In the genomic region with DNA sequence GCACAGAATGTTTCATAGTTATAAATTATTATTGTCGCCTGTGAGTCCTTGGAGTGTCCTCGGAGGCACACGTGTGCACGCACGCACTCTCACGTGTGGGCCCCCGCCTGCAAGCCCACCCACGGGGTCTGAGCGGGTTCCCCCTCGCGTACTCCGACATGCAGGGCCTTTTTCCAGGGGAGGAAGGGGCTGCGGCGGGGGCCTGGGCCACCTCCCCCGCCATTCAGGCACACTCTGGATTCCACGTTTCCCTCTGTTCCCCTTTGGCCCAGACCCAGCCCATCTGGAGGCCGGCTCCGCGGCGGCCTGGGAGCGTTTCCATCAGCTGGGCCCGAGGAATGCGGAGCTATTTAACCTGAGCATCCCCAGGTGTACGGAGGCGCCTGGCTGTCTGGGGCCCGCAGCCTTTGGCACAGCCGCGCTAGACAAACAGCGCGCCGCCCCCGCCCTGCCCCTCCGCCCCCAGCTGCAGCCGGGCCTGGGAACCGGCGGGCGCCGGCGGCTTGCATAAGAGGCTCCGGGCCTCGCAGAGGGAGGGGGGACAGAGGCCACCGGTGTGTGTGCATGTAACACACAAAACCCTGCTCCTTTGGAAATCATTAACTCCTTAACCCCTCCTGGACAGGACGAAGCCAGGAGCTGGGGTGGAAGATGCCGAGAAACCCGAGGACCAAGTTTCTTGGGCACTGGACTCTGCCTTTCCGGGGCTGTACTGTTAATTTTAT, we compare ENCODE assay signal across 1 cellular context.
TF ChIP-seq lines count a peak whose summit lies in the region.

No MANE protein-coding gene starts in this region.

TF ChIP-seq in HepG2, 621 proteins besides CTCF, POLR2A, EP300 and RAD21 (continued from another document and continues in another):
- peak; percentile 100 for TF ChIP-seq TEAD3 (CRISPR knock-in tag; optimal IDR thresholded peaks at IDR 0.05; ENCODE audit: borderline replicate concordance)
- TF ChIP-seq TAF1 (CRISPR knock-in tag; IDR thresholded peaks at IDR 0.05): peak; percentile 90
- peak; percentile 57; the same call in 1 of the 2 replicates for TF ChIP-seq RFX3 (CRISPR knock-in tag; IDR thresholded peaks at IDR 0.05)
- no peak for TF ChIP-seq NFRKB (IDR thresholded peaks at IDR 0.05)
- peak; percentile 96 for TF ChIP-seq SIN3A (IDR thresholded peaks at IDR 0.05; ENCODE audit: borderline replicate concordance, low read depth, low read length)
- TF ChIP-seq TBP (CRISPR knock-in tag; IDR thresholded peaks at IDR 0.05): peak; percentile 94; the same call in 1 of the 2 replicates
- TF ChIP-seq ZBTB7B (CRISPR knock-in tag; IDR thresholded peaks at IDR 0.05): peak; percentile 99
- no peak for TF ChIP-seq SP1 (IDR thresholded peaks at IDR 0.05)
- TF ChIP-seq SP1 (CRISPR knock-in tag; IDR thresholded peaks at IDR 0.05): peak; percentile 89
- peak; percentile 90; the same call in 1 of the 2 replicates for TF ChIP-seq ZNF460 (CRISPR knock-in tag; IDR thresholded peaks at IDR 0.05; ENCODE audit: borderline replicate concordance)
- TF ChIP-seq POLR2AphosphoS2 (IDR thresholded peaks at IDR 0.05; ENCODE audit: low read depth, low read length): no peak
- peak; percentile 69 for TF ChIP-seq POLR2AphosphoS5 (IDR thresholded peaks at IDR 0.05; ENCODE audit: low read depth, low read length)
- peak; percentile 99 for TF ChIP-seq AKAP8 (CRISPR knock-in tag; IDR thresholded peaks at IDR 0.05)
- no peak for TF ChIP-seq GABPA (IDR thresholded peaks at IDR 0.05; ENCODE audit: low read depth, low read length)
- peak; percentile 68; the same call in 1 of the 2 replicates for TF ChIP-seq GABPA (CRISPR knock-in tag; IDR thresholded peaks at IDR 0.05; ENCODE audit: low read depth)
- TF ChIP-seq ZNF430 (CRISPR knock-in tag; IDR thresholded peaks at IDR 0.05): peak; percentile 99
- TF ChIP-seq KMT2B (CRISPR knock-in tag; IDR thresholded peaks at IDR 0.05): peak; percentile 71
- TF ChIP-seq, protein P1, sequence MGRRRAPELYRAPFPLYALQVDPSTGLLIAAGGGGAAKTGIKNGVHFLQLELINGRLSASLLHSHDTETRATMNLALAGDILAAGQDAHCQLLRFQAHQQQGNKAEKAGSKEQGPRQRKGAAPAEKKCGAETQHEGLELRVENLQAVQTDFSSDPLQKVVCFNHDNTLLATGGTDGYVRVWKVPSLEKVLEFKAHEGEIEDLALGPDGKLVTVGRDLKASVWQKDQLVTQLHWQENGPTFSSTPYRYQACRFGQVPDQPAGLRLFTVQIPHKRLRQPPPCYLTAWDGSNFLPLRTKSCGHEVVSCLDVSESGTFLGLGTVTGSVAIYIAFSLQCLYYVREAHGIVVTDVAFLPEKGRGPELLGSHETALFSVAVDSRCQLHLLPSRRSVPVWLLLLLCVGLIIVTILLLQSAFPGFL (CRISPR knock-in tag; IDR thresholded peaks at IDR 0.05): no peak
- TF ChIP-seq PBX2 (CRISPR knock-in tag; IDR thresholded peaks at IDR 0.05): peak; percentile 54; the same call in 1 of the 2 replicates
- peak; percentile 98 for TF ChIP-seq RBFOX2 (IDR thresholded peaks at IDR 0.05; ENCODE audit: low read depth, low read length)
- peak; percentile 100 for TF ChIP-seq AGO1 (IDR thresholded peaks at IDR 0.05; ENCODE audit: low read depth, low read length, poor library complexity, severe bottlenecking)
- TF ChIP-seq NFKB2 (CRISPR knock-in tag; IDR thresholded peaks at IDR 0.05; ENCODE audit: borderline replicate concordance): peak; percentile 99
- TF ChIP-seq SALL2 (CRISPR knock-in tag; IDR thresholded peaks at IDR 0.05): peak; percentile 100
- peak; percentile 59; the same call in 1 of the 2 replicates for TF ChIP-seq ZNF225 (CRISPR knock-in tag; IDR thresholded peaks at IDR 0.05)
- TF ChIP-seq MATR3 (CRISPR knock-in tag; IDR thresholded peaks at IDR 0.05): no peak
- peak; percentile 97 for TF ChIP-seq GFI1 (CRISPR knock-in tag; IDR thresholded peaks at IDR 0.05; ENCODE audit: borderline replicate concordance)
- TF ChIP-seq HOXA9 (CRISPR knock-in tag; IDR thresholded peaks at IDR 0.05; ENCODE audit: borderline replicate concordance): peak; percentile 95; the same call in 1 of the 2 replicates
- TF ChIP-seq MAFK (conservative IDR thresholded peaks at IDR 0.05 in 1 of 2, IDR thresholded peaks at IDR 0.05 in 1 of 2; ENCODE audit: low read length in 2 of 2): peak in 1 of 2 experiments; percentile 33; a peak in 1 of 4 replicates
- TF ChIP-seq SNRNP70 (IDR thresholded peaks at IDR 0.05; ENCODE audit: low read depth, low read length): no peak
- TF ChIP-seq REXO4 (CRISPR knock-in tag; IDR thresholded peaks at IDR 0.05; ENCODE audit: borderline replicate concordance): no peak
- TF ChIP-seq, protein P2, sequence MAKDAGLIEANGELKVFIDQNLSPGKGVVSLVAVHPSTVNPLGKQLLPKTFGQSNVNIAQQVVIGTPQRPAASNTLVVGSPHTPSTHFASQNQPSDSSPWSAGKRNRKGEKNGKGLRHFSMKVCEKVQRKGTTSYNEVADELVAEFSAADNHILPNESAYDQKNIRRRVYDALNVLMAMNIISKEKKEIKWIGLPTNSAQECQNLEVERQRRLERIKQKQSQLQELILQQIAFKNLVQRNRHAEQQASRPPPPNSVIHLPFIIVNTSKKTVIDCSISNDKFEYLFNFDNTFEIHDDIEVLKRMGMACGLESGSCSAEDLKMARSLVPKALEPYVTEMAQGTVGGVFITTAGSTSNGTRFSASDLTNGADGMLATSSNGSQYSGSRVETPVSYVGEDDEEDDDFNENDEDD (CRISPR knock-in tag; IDR thresholded peaks at IDR 0.05; ENCODE audit: borderline replicate concordance): peak; percentile 89
- peak; percentile 99; the same call in 1 of the 2 replicates for TF ChIP-seq FUBP1 (CRISPR knock-in tag; IDR thresholded peaks at IDR 0.05; ENCODE audit: borderline replicate concordance)
- TF ChIP-seq ZNF33A (CRISPR knock-in tag; IDR thresholded peaks at IDR 0.05; ENCODE audit: borderline replicate concordance): 0 out of 2 replicates have a peak, but pooled peaks have one; percentile 70
- peak; percentile 97 for TF ChIP-seq KLF9 (CRISPR knock-in tag; IDR thresholded peaks at IDR 0.05; ENCODE audit: low read depth)
- TF ChIP-seq ATF6 (CRISPR knock-in tag; conservative IDR thresholded peaks at IDR 0.05): no peak
- TF ChIP-seq ZNF326 (CRISPR knock-in tag; IDR thresholded peaks at IDR 0.05; ENCODE audit: borderline replicate concordance): no peak
- peak; percentile 94 for TF ChIP-seq AHR (CRISPR knock-in tag; IDR thresholded peaks at IDR 0.05)
- TF ChIP-seq RBAK (CRISPR knock-in tag; IDR thresholded peaks at IDR 0.05): peak; percentile 52; the same call in 1 of the 2 replicates
- TF ChIP-seq SYNCRIP (IDR thresholded peaks at IDR 0.05; ENCODE audit: insufficient read depth, low read depth, low read length): no peak
- TF ChIP-seq NR2C2 (CRISPR knock-in tag; IDR thresholded peaks at IDR 0.05; ENCODE audit: borderline replicate concordance): peak; percentile 93
- peak; percentile 78 for TF ChIP-seq ELF1 (CRISPR knock-in tag; IDR thresholded peaks at IDR 0.05)
- TF ChIP-seq, protein P3, sequence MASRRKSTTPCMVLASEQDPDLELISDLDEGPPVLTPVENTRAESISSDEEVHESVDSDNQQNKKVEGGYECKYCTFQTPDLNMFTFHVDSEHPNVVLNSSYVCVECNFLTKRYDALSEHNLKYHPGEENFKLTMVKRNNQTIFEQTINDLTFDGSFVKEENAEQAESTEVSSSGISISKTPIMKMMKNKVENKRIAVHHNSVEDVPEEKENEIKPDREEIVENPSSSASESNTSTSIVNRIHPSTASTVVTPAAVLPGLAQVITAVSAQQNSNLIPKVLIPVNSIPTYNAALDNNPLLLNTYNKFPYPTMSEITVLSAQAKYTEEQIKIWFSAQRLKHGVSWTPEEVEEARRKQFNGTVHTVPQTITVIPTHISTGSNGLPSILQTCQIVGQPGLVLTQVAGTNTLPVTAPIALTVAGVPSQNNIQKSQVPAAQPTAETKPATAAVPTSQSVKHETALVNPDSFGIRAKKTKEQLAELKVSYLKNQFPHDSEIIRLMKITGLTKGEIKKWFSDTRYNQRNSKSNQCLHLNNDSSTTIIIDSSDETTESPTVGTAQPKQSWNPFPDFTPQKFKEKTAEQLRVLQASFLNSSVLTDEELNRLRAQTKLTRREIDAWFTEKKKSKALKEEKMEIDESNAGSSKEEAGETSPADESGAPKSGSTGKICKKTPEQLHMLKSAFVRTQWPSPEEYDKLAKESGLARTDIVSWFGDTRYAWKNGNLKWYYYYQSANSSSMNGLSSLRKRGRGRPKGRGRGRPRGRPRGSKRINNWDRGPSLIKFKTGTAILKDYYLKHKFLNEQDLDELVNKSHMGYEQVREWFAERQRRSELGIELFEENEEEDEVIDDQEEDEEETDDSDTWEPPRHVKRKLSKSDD (CRISPR knock-in tag; IDR thresholded peaks at IDR 0.05; ENCODE audit: low read depth): peak; percentile 96
- TF ChIP-seq ARID4A (CRISPR knock-in tag; IDR thresholded peaks at IDR 0.05; ENCODE audit: borderline replicate concordance): peak; percentile 99
- TF ChIP-seq FOSL2 (CRISPR knock-in tag; IDR thresholded peaks at IDR 0.05): peak; percentile 97
- TF ChIP-seq ZNF670 (CRISPR knock-in tag; IDR thresholded peaks at IDR 0.05; ENCODE audit: borderline replicate concordance): peak; percentile 100
- TF ChIP-seq MZF1 (CRISPR knock-in tag; IDR thresholded peaks at IDR 0.05; ENCODE audit: borderline replicate concordance): peak; percentile 97; the same call in 1 of the 2 replicates
- TF ChIP-seq ZNF772 (CRISPR knock-in tag; IDR thresholded peaks at IDR 0.05): peak; percentile 100
- peak; percentile 60; the same call in 1 of the 2 replicates for TF ChIP-seq FOXP1 (IDR thresholded peaks at IDR 0.05)
- peak; percentile 98 for TF ChIP-seq FOXP1 (CRISPR knock-in tag; IDR thresholded peaks at IDR 0.05)
- peak; percentile 76 for TF ChIP-seq ZNF567 (CRISPR knock-in tag; IDR thresholded peaks at IDR 0.05; ENCODE audit: borderline replicate concordance)
